In the genomic region with DNA sequence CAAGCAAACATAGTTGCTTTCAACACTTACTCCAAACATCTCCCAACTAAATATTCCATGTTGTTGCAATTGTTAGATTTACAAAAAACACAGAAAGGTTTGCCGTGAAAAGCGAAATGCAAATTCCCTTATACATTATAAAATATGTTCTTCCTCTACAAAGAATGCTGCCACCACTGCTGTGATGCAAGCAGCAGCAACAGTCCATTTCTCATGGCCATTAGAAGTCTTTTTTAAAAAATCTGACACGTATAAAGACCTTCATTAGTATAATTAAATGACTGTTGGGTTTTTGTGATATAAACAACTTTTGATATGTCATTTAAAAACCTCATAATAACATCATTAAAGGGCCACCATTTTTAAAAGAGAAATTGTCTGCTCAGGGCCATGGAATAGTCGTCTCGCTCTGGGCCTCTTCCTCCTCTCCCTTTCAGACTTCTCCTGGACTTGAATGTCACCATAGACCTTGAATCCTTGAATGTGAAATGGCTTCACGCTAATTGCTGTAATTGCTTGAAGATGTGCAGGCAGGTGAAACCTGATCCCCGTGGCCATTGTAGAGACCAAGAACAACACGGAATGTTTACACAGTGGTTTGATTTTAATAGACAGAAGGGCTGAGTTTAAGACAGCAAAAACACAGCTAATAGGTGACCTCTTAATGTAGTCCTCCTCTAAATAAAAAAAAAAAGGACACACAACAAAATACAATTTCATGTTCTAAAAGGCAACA, we compare ENCODE assay signal across 16 cellular contexts.
DNase-seq lines count a peak whose midpoint lies in the region; ATAC-seq and TF ChIP-seq lines count a peak whose summit lies in the region.
"Had no signal": no experiment of that assay in that cellular context is flagged by ENCODE, and none has a peak within 500 bp of the region (broad histone marks: within the 10 kb centered on the region; RNA-seq: fewer than 3 reads in every experiment).

No MANE protein-coding gene starts in this region.

- no peak for TF ChIP-seq CTCF in gastroesophageal sphincter (IDR thresholded peaks at IDR 0.05)

- DNase-seq in activated T-cell treated with anti-CD3 and anti-CD28 coated beads, Interleukin-2, amount 50 U/mL, for 72 hours: no peak
- DNase-seq in activated T-cell treated with anti-CD3 and anti-CD28 coated beads, Interleukin-2, amount 50 U/mL, for 48 hours: no peak
- DNase-seq in NCI-H526 (lab: John Stamatoyannopoulos, UW) (peak; percentile 59 to 60), dermis blood vessel endothelial cell (no peak)
- DNase-seq: activated CD4-positive, alpha-beta T cell treated with anti-CD3 and anti-CD28 coated beads, Interleukin-2, amount 50 U/mL, for 48 hours; C1 segment of cervical spinal cord; foreskin fibroblast; mammary epithelial cell; SIG-M5; stimulated activated CD4-positive, alpha-beta T cell treated with anti-CD3 and anti-CD28 coated beads, Interleukin-15, amount 100 ng/mL, for 24 hours; substantia nigra had no signal

- peaks cover 3 to 8% of the 10 kb centered on the region in 2 donors for H3K36me3 Mint-ChIP-seq in activated T-cell treated with anti-CD3 and anti-CD28 coated beads, Interleukin-2, amount 50 U/mL, for 72 hours (ENCODE audit: insufficient read depth in 2 of 2)

- H3K27me3 Mint-ChIP-seq in activated T-cell treated with anti-CD3 and anti-CD28 coated beads, Interleukin-2, amount 50 U/mL, for 72 hours (ENCODE audit: low read depth): no peaks in the 10 kb centered on the region

- TF ChIP-seq EP300 in gastroesophageal sphincter (IDR thresholded peaks at IDR 0.05): no peak

- H3K27me3 ChIP-seq in gastroesophageal sphincter: no peaks in the 10 kb centered on the region
- no peaks in the 10 kb centered on the region for H3K27me3 ChIP-seq in stomach smooth muscle (ENCODE audit: control insufficient read depth in 1 of 2, insufficient read depth in 2 of 2, low read length in 2 of 2)
- H3K27me3 ChIP-seq: breast epithelium had no signal

- ATAC-seq in activated T-cell treated with anti-CD3 and anti-CD28 coated beads, Interleukin-2, amount 50 U/mL, for 72 hours (replicated peaks in 1 of 2): no peak
- ATAC-seq in gastroesophageal sphincter (no peak), HG03196 (IDR thresholded peaks at IDR 0.05; ENCODE audit: unreplicated experiment) (no peak), HG03097 (IDR thresholded peaks at IDR 0.05; ENCODE audit: low FRiP score, unreplicated experiment) (no peak)

- peaks cover 76% of the 10 kb centered on the region for H3K4me1 Mint-ChIP-seq in activated T-cell treated with anti-CD3 and anti-CD28 coated beads, Interleukin-2, amount 50 U/mL, for 72 hours (ENCODE audit: low read depth)

- H3K4me3 ChIP-seq in gastroesophageal sphincter (no peak overlapping the region), stomach smooth muscle (ENCODE audit: low read length in 2 of 2) (no peak overlapping the region)
- H3K4me3 ChIP-seq: breast epithelium had no signal

- WGBS in gastroesophageal sphincter (ENCODE audit: low coverage in 1 of 2), 2 donors: 59 to 87% methylated on average over 7 to 8 of the region's 8 CpGs

- H3K4me3 Mint-ChIP-seq in activated T-cell treated with anti-CD3 and anti-CD28 coated beads, Interleukin-2, amount 50 U/mL, for 72 hours: peak overlapping the region; percentile 48 to 97

- H3K9me3 Mint-ChIP-seq in activated T-cell treated with anti-CD3 and anti-CD28 coated beads, Interleukin-2, amount 50 U/mL, for 72 hours: no peaks in the 10 kb centered on the region

- H3K36me3 ChIP-seq in gastroesophageal sphincter: no peaks in the 10 kb centered on the region
- no peaks in the 10 kb centered on the region for H3K36me3 ChIP-seq in stomach smooth muscle (ENCODE audit: control insufficient read depth in 2 of 2, insufficient read depth in 2 of 2, low read length in 2 of 2)
- H3K36me3 ChIP-seq: breast epithelium had no signal

- peak overlapping the region; percentile 54 for H3K27ac Mint-ChIP-seq in activated T-cell treated with anti-CD3 and anti-CD28 coated beads, Interleukin-2, amount 50 U/mL, for 72 hours

- no peak overlapping the region for H3K9ac ChIP-seq in stomach smooth muscle (ENCODE audit: low read length in 2 of 2)

- no peak for TF ChIP-seq POLR2A in gastroesophageal sphincter (IDR thresholded peaks at IDR 0.05)

- H3K4me1 ChIP-seq in gastroesophageal sphincter: peaks cover 17 to 84% (median 22%) of the 10 kb centered on the region in 3 donors
- peaks cover 15% of the 10 kb centered on the region for H3K4me1 ChIP-seq in stomach smooth muscle (ENCODE audit: control insufficient read depth, insufficient read depth, low read length)

- H3K9me3 ChIP-seq in gastroesophageal sphincter (no peaks in the 10 kb centered on the region), stomach smooth muscle (ENCODE audit: control insufficient read depth in 2 of 2, low read length in 2 of 2) (no peaks in the 10 kb centered on the region)
- H3K9me3 ChIP-seq: breast epithelium had no signal

- peak overlapping the region; percentile 83 to 97 (median 90) for H3K27ac ChIP-seq in gastroesophageal sphincter
- peak overlapping the region; percentile 46 for H3K27ac ChIP-seq in stomach smooth muscle (ENCODE audit: low read length)

Comparison
In these comparisons a context has a peak if more than half of its experiments do, and no peak if none do; other contexts are left out.
1. DNase-seq: peak in NCI-H526 (2 of 2); none in activated T-cell treated with anti-CD3 and anti-CD28 coated beads, Interleukin-2, amount 50 U/mL, for 72 hours (0 of 2), activated T-cell treated with anti-CD3 and anti-CD28 coated beads, Interleukin-2, amount 50 U/mL, for 48 hours (0 of 2) and dermis blood vessel endothelial cell (single experiment).